ENCODE assay signal across 14 cellular contexts in the genomic region with DNA sequence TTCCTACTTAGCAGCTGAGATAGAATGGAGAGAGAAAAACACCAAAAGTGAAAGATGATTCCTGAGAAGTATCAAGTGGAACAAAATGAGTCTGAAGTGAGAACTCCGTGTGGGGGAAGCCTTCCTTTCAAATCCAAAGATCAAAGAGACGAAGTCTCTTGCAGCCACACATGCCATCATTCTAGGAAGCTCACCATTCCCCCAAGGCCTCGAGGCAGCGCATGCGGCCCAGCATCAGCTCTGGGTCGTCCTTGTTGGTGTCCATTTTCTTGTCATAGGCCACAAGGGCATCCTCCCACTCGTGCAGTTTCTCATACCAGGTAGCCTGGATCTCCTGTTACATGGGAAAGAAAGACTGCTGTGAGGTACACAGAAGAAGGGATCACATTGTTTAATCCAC. TPM values are rescaled to one million over a fixed set of nuclear protein-coding genes. Genes with fewer than 3 reads are reported as not detected.
DNase-seq lines count a peak whose midpoint lies in the region; ATAC-seq and TF ChIP-seq lines count a peak whose summit lies in the region.
"Had no signal": no experiment of that assay in that cellular context is flagged by ENCODE, and none has a peak within 500 bp of the region (broad histone marks: within the 10 kb centered on the region; RNA-seq: fewer than 3 reads in every experiment).

No MANE protein-coding gene starts in this region.

- H3K9me3 ChIP-seq in stomach, result no peaks in the 10 kb centered on the region

- intact Hi-C loops in activated CD4-positive, alpha-beta memory T cell treated with anti-CD3 and anti-CD28 coated beads for 36 hours (cut with micrococcal nuclease), result no loop called here
- intact Hi-C loops in stomach (cut with DNase I; ENCODE audit: low total_unique reads), result no loop called here

- no peak for TF ChIP-seq EP300 in stomach (IDR thresholded peaks at IDR 0.05)

- H3K4me3 Mint-ChIP-seq in activated T-cell treated with anti-CD3 and anti-CD28 coated beads, Interleukin-2, amount 50 U/mL, for 24 hours, result no peak overlapping the region
- H3K4me3 Mint-ChIP-seq in activated CD4-positive, alpha-beta memory T cell treated with anti-CD3 and anti-CD28 coated beads for 36 hours, result no peak overlapping the region

- H3K9me3 Mint-ChIP-seq in activated T-cell treated with anti-CD3 and anti-CD28 coated beads, Interleukin-2, amount 50 U/mL, for 24 hours, result no peaks in the 10 kb centered on the region
- H3K9me3 Mint-ChIP-seq in activated CD4-positive, alpha-beta memory T cell treated with anti-CD3 and anti-CD28 coated beads for 36 hours, result no peaks in the 10 kb centered on the region

- peaks cover 85% of the 10 kb centered on the region for H3K36me3 Mint-ChIP-seq in activated T-cell treated with anti-CD3 and anti-CD28 coated beads, Interleukin-2, amount 50 U/mL, for 24 hours (ENCODE audit: low read depth)
- H3K36me3 Mint-ChIP-seq in activated CD4-positive, alpha-beta memory T cell treated with anti-CD3 and anti-CD28 coated beads for 36 hours, result peaks cover 35% of the 10 kb centered on the region

- no peaks in the 10 kb centered on the region for H3K27me3 Mint-ChIP-seq in activated T-cell treated with anti-CD3 and anti-CD28 coated beads, Interleukin-2, amount 50 U/mL, for 24 hours
- H3K27me3 Mint-ChIP-seq in activated CD4-positive, alpha-beta memory T cell treated with anti-CD3 and anti-CD28 coated beads for 36 hours, result no peaks in the 10 kb centered on the region

- no peak for TF ChIP-seq POLR2A in stomach (IDR thresholded peaks at IDR 0.05)

- H3K4me3 ChIP-seq in stomach, result no peak overlapping the region
- H3K4me3 ChIP-seq: K562 had no signal

- peak; percentile 34 for DNase-seq in activated T-cell treated with anti-CD3 and anti-CD28 coated beads, Interleukin-2, amount 50 U/mL, for 24 hours
- no peak for DNase-seq in activated T-cell treated with anti-CD3 and anti-CD28 coated beads for 4 hours
- peak; percentile 71 for DNase-seq in activated CD4-positive, alpha-beta memory T cell treated with anti-CD3 and anti-CD28 coated beads for 36 hours
- DNase-seq in left kidney (ENCODE audit: low read depth, low spot score), result peak; percentile 90
- no peak for DNase-seq in stomach
- DNase-seq in midbrain (lab: John Stamatoyannopoulos, UW), result no peak
- DNase-seq: mesenchymal stem cell, NCI-H1436, NCI-H69 had no signal

- H3K27me3 ChIP-seq in stomach, result no peaks in the 10 kb centered on the region

- H3K27ac Mint-ChIP-seq in activated T-cell treated with anti-CD3 and anti-CD28 coated beads, Interleukin-2, amount 50 U/mL, for 24 hours, result peak overlapping the region; percentile 70
- peak overlapping the region; percentile 38 for H3K27ac Mint-ChIP-seq in activated CD4-positive, alpha-beta memory T cell treated with anti-CD3 and anti-CD28 coated beads for 36 hours

- ATAC-seq in GM19397 (IDR thresholded peaks at IDR 0.05; ENCODE audit: unreplicated experiment), result no peak
- no peak for ATAC-seq in GM18870 (IDR thresholded peaks at IDR 0.05; ENCODE audit: unreplicated experiment)
- ATAC-seq: K562 had no signal

- CTCF ChIA-PET in activated CD4-positive, alpha-beta memory T cell treated with anti-CD3 and anti-CD28 coated beads for 36 hours (lab: Charles Lee), result interaction anchor here (3.9 kb wide), 1 partner anchor 119 kb away, joined by 21 read pairs; no protein-coding TSS in a partner anchor

- H3K36me3 ChIP-seq in stomach, result peaks cover 17 to 74% (median 67%) of the 10 kb centered on the region in 4 donors

- 89 to 91% (median 90%) methylated on average over 7 of the region's 7 CpGs for WGBS in stomach, 5 donors

- peak overlapping the region in 3 of 5 donors; percentile 13 to 79 (median 58) for H3K27ac ChIP-seq in stomach

- no peak for TF ChIP-seq CTCF in stomach (IDR thresholded peaks at IDR 0.05)

- peaks cover 22% of the 10 kb centered on the region for H3K4me1 Mint-ChIP-seq in activated T-cell treated with anti-CD3 and anti-CD28 coated beads, Interleukin-2, amount 50 U/mL, for 24 hours (ENCODE audit: low read depth)
- H3K4me1 Mint-ChIP-seq in activated CD4-positive, alpha-beta memory T cell treated with anti-CD3 and anti-CD28 coated beads for 36 hours (ENCODE audit: low read depth), result peaks cover 29% of the 10 kb centered on the region

- peaks cover 0 to 31% (median 17%) of the 10 kb centered on the region in 4 donors for H3K4me1 ChIP-seq in stomach

- POLR2A ChIA-PET in activated CD4-positive, alpha-beta memory T cell treated with anti-CD3 and anti-CD28 coated beads for 36 hours (lab: Charles Lee), result no interaction called here

RNA-seq across cellular contexts. Expression of a gene that starts 32.2 kb away (rescaled TPM):
- not detected for total RNA-seq in activated CD4-positive, alpha-beta memory T cell treated with anti-CD3 and anti-CD28 coated beads for 36 hours
- total RNA-seq in stomach, result 1 to 10 TPM in 2 of 5 donors, not detected in 3; 1.6 to 2.6 TPM
- polyA plus RNA-seq in stomach, result under 1 TPM in 1 of 3 donors, not detected in 2; 0.55 TPM
- total RNA-seq: esophagus mucosa, K562 had no signal
- polyA plus RNA-seq: AG04450, K562 had no signal

RNA-seq across cellular contexts. Expression of a gene that starts 57.3 kb away (rescaled TPM):
- 10 to 100 TPM; 62.1 to 70.0 TPM for total RNA-seq in activated CD4-positive, alpha-beta memory T cell treated with anti-CD3 and anti-CD28 coated beads for 36 hours
- total RNA-seq in stomach, result 100 to 1,000 TPM in 1 of 5 donors, 10 to 100 TPM in 4; 15.1 to 118 (median 38.3) TPM
- polyA plus RNA-seq in stomach, result 10 to 100 TPM; 21.6 to 43.2 (median 23.2) TPM

Comparison
In these comparisons a context has a peak if more than half of its experiments do, and no peak if none do; other contexts are left out.
1. DNase-seq: peak in activated T-cell treated with anti-CD3 and anti-CD28 coated beads, Interleukin-2, amount 50 U/mL, for 24 hours (single experiment), activated CD4-positive, alpha-beta memory T cell treated with anti-CD3 and anti-CD28 coated beads for 36 hours (single experiment) and left kidney (single experiment); none in activated T-cell treated with anti-CD3 and anti-CD28 coated beads for 4 hours (single experiment), stomach (single experiment) and midbrain (single experiment).